34 cellular contexts compared by ENCODE assay signal in genomic region chr1:12665511-12665910, GRCh38. TPM values are rescaled to one million over a fixed set of nuclear protein-coding genes. Genes with fewer than 3 reads are reported as not detected.
"Had no signal": no experiment of that assay in that cellular context is flagged by ENCODE, and none has a peak within 500 bp of the region (broad histone marks: within the 10 kb centered on the region; RNA-seq: fewer than 3 reads in every experiment).

No MANE protein-coding gene starts in this region.

- H3K79me2 ChIP-seq: hepatocyte had no signal

- DNase-seq: colonic mucosa; effector CD8-positive, alpha-beta T cell; endodermal cell; foreskin keratinocyte; heart left ventricle; left ventricle myocardium inferior; lower lobe of right lung; naive thymus-derived CD8-positive, alpha-beta T cell; nephron progenitor cell; nucleus accumbens; posterior cingulate gyrus; psoas muscle; spleen; stimulated activated CD4-positive, alpha-beta T cell treated with anti-CD3 and anti-CD28 coated beads, Interleukin-4, amount 100 ng/mL, for 4 hours; stimulated activated naive CD8-positive, alpha-beta T cell treated with anti-CD3 and anti-CD28 coated beads, Interleukin-15, Interleukin-2, amounts not matched to agents 100 U/mL and 50 U/mL, for 24 hours; substantia nigra; upper lobe of right lung; uterus had no signal

- ATAC-seq: esophagus mucosa; foreskin keratinocyte; gastroesophageal sphincter; heart left ventricle; left cardiac atrium; lower lobe of right lung; naive thymus-derived CD8-positive, alpha-beta T cell; psoas muscle; right cardiac atrium; stimulated activated memory B cell treated with anti-CD40 and anti-IgM and Interleukin-4, amounts not matched to agents 10 μg/mL and 1 μg/mL and 100 μg/mL, for 72 hours; stimulated activated naive CD8-positive, alpha-beta T cell treated with anti-CD3 and anti-CD28 coated beads, Interleukin-15, Interleukin-2, amounts not matched to agents 100 U/mL and 50 U/mL, for 24 hours; upper lobe of right lung had no signal

- H3K27ac ChIP-seq: colonic mucosa, epithelial cell of prostate, foreskin keratinocyte, gastroesophageal sphincter, heart left ventricle, hepatocyte, left ventricle myocardium inferior, lower lobe of right lung, psoas muscle, skin epidermis, spleen, thoracic aorta, tibial nerve, upper lobe of right lung, uterus had no signal

- H3K4me1 ChIP-seq: colonic mucosa, foreskin keratinocyte, gastroesophageal sphincter, heart left ventricle, lower lobe of right lung, spleen, tibial nerve, upper lobe of right lung, uterus had no signal

- H3K27me3 ChIP-seq: colonic mucosa, foreskin keratinocyte, gastroesophageal sphincter, heart left ventricle, hepatocyte, spleen, tibial nerve, upper lobe of right lung, uterus had no signal

- H3K4me2 ChIP-seq: hepatocyte had no signal

- H3K9me3 ChIP-seq: colonic mucosa, lower lobe of right lung, upper lobe of right lung, uterus had no signal

- H2AFZ ChIP-seq: hepatocyte had no signal

- FAIRE-seq: islet of Langerhans had no signal

- H3K36me3 ChIP-seq: colonic mucosa, gastroesophageal sphincter, heart left ventricle, left ventricle myocardium inferior, lower lobe of right lung, spleen, thoracic aorta, tibial nerve, upper lobe of right lung, uterus had no signal

- H3K4me3 ChIP-seq: colonic mucosa, gastroesophageal sphincter, heart left ventricle, hepatocyte, left ventricle myocardium inferior, lower lobe of right lung, psoas muscle, skin epidermis, spleen, thoracic aorta, tibial nerve, upper lobe of right lung, uterus had no signal

RNA-seq across cellular contexts. Expression of gene AADACL4, which starts 21.6 kb away (rescaled TPM):
- total RNA-seq: colonic mucosa; endodermal cell; esophagus mucosa; foreskin keratinocyte; gastroesophageal sphincter; heart left ventricle; kidney epithelial cell; left cardiac atrium; left ventricle myocardium inferior; lower lobe of right lung; mesenteric fat pad; myocyte; naive thymus-derived CD8-positive, alpha-beta T cell; osteocyte; psoas muscle; renal cortical epithelial cell; right cardiac atrium; thoracic aorta; tibial nerve; upper lobe of right lung had no signal
- polyA plus RNA-seq: foreskin keratinocyte; heart left ventricle; hepatocyte; naive thymus-derived CD8-positive, alpha-beta T cell; psoas muscle; right cardiac atrium had no signal

RNA-seq across cellular contexts. Expression of gene DHRS3, which starts 47.5 kb away (rescaled TPM):
- total RNA-seq: myocyte had no signal

RNA-seq across cellular contexts. Expression of gene AADACL3, which starts 50.4 kb away (rescaled TPM):
- total RNA-seq: colonic mucosa; esophagus mucosa; foreskin keratinocyte; gastroesophageal sphincter; heart left ventricle; kidney epithelial cell; left ventricle myocardium inferior; lower lobe of right lung; myocyte; naive thymus-derived CD8-positive, alpha-beta T cell; osteocyte; psoas muscle; renal cortical epithelial cell; right cardiac atrium; spleen; thoracic aorta; tibial nerve; upper lobe of right lung; uterus had no signal
- polyA plus RNA-seq: foreskin keratinocyte; heart left ventricle; hepatocyte; naive thymus-derived CD8-positive, alpha-beta T cell; psoas muscle; right cardiac atrium; spleen had no signal
